ENCODE assay signal across 23 cellular contexts in genomic region chr7:149377386-149377785, GRCh38.
"Had no signal": no experiment of that assay in that cellular context is flagged by ENCODE, and none has a peak within 500 bp of the region (broad histone marks: within the 10 kb centered on the region; RNA-seq: fewer than 3 reads in every experiment).

No MANE protein-coding gene starts in this region.

- H3K27me3 ChIP-seq: ascending aorta, Peyer's patch had no signal

- H3K36me3 ChIP-seq: ascending aorta, Peyer's patch had no signal

- H3K4me3 ChIP-seq: ascending aorta, coronary artery, Peyer's patch had no signal

- H3K4me1 ChIP-seq: ascending aorta, Peyer's patch had no signal

- H3K27ac ChIP-seq: ascending aorta, coronary artery, Peyer's patch had no signal

- ATAC-seq: activated CD8-positive, alpha-beta T cell treated with anti-CD3 and anti-CD28 coated beads, Interleukin-2, amount 10 ng/mL, durations not matched to agents 7 days and 5 days had no signal

- DNase-seq: activated CD4-positive, alpha-beta T cell treated with anti-CD3 and anti-CD28 coated beads, Interleukin-2, amount 10 ng/mL, durations not matched to agents 7 days and 5 days; activated CD4-positive, alpha-beta T cell treated with anti-CD3 and anti-CD28 coated beads, Interleukin-2, amount 50 U/mL, for 48 hours; activated CD8-positive, alpha-beta T cell treated with anti-CD3 and anti-CD28 coated beads, Interleukin-2, amount 10 ng/mL, durations not matched to agents 7 days and 5 days; activated gamma-delta T cell; activated naive CD4-positive, alpha-beta T cell treated with Interleukin-2 at 50 U/mL for 16 hours; activated naive CD8-positive, alpha-beta T cell treated with anti-CD3 and anti-CD28 coated beads, Interleukin-2, amount 10 ng/mL, durations not matched to agents 7 days and 5 days; activated T-cell treated with anti-CD3 and anti-CD28 coated beads, Interleukin-2, amount 50 U/mL, for 24 hours; amygdala; NCI-H1092 treated with DMSO at 0.1 percent for 48 hours; NCI-H1417; NCI-H1694; NCI-H1930; NCI-H2081 treated with DMSO at 0.1 percent for 48 hours; NCI-H226; NCI-H446 treated with DMSO at 0.1 percent for 48 hours; Peyer's patch; Right ventricle myocardium superior; SW 1271; T-helper 1 cell; T-helper 2 cell; T-helper 9 cell had no signal
